Comparison of ENCODE assay signal across 10 cellular contexts in the genomic region with DNA sequence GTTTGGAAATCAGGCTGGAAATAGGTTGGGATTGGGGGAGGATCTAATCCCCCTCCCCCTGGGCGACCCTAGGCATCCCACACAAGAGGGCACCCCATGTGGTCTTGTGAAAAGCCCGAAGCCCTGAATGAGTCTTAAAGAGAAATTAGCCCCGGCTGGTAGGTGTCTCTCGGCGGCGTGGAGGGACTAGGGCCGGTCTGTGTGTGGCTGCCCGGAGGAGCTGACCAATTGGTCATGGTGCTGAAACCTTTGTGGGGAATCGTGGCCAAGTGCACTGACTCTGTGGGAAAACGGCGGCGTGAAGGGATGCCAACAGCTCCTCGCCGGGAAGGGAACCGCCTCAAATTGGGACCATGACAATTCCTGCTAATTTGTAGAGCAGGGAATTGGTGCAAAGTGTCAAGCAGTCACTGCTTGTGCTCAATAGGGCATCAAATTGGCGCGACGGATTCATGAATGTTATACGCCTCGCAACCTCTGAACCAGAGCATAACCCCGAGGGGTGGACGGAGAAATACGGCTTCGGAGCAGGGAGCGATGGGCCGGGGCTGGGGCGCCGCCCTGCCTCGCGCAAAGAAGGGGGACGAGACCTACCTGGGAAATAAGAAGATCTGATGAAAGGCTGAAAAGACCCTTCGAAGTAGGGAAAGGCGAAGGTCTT. TPM values are rescaled to one million over a fixed set of nuclear protein-coding genes. Genes with fewer than 3 reads are reported as not detected.
DNase-seq lines count a peak whose midpoint lies in the region; ATAC-seq and TF ChIP-seq lines count a peak whose summit lies in the region.
"Had no signal": no experiment of that assay in that cellular context is flagged by ENCODE, and none has a peak within 500 bp of the region (broad histone marks: within the 10 kb centered on the region; RNA-seq: fewer than 3 reads in every experiment).

No MANE protein-coding gene starts in this region.

- no peak overlapping the region for H3K9ac ChIP-seq in SK-N-SH

- CTCF ChIA-PET in SK-N-SH (lab: Yijun Ruan, JAX), result interaction anchor here (0.9 to 2.0 kb wide), 3 partner anchors 21 to 196 kb away, joined by 3 to 6 read pairs (median 4); no protein-coding TSS in a partner anchor

- H3K4me1 ChIP-seq in SK-N-SH (ENCODE audit: control insufficient read depth in 1 of 2, insufficient read depth in 2 of 2, low read depth in 1 of 2, low read length in 1 of 2) (peaks cover 0 to 16% of the 10 kb centered on the region in 2 experiments; a peak in 2 of 4 replicates), cardiac muscle cell (ENCODE audit: low read depth) (peaks cover 3% of the 10 kb centered on the region)

- no peak for TF ChIP-seq EP300 in SK-N-SH (IDR thresholded peaks at IDR 0.05; ENCODE audit: borderline replicate concordance in 1 of 2, low read depth in 1 of 2, low read length in 1 of 2)

- WGBS in SK-N-SH (ENCODE audit: low lambda C conversion rate), result 67% methylated on average over 29 of the region's 33 CpGs

- no peak overlapping the region for H2AFZ ChIP-seq in SK-N-SH (ENCODE audit: low read depth)

- H3K9me3 ChIP-seq in SK-N-SH (no peaks in the 10 kb centered on the region), WERI-Rb-1 (ENCODE audit: severe bottlenecking) (no peaks in the 10 kb centered on the region), cardiac muscle cell (ENCODE audit: low read depth) (no peaks in the 10 kb centered on the region)

- H3K79me2 ChIP-seq in SK-N-SH (ENCODE audit: insufficient read depth), result no peaks in the 10 kb centered on the region

- ATAC-seq in SK-N-SH treated with all-trans-retinoic acid at 6 μM for 48 hours (no peak), HG02588 (IDR thresholded peaks at IDR 0.05; ENCODE audit: unreplicated experiment) (no peak)

- no peak overlapping the region for H3K4me2 ChIP-seq in SK-N-SH

- POLR2A ChIA-PET in SK-N-SH (lab: Yijun Ruan, JAX), result no interaction called here

- H3K4me3 ChIP-seq in SK-N-SH (ENCODE audit: low read depth in 2 of 2, low read length in 1 of 2) (no peak overlapping the region), WERI-Rb-1 (ENCODE audit: low read depth, low read length) (peak overlapping the region; percentile 48), cardiac muscle cell (no peak overlapping the region)
- H3K4me3 ChIP-seq: SK-N-MC had no signal

- peaks cover 9% of the 10 kb centered on the region for H3F3A ChIP-seq in SK-N-SH (replicated peaks; ENCODE audit: insufficient read depth)

- H3K27ac ChIP-seq in SK-N-SH (ENCODE audit: low read depth in 2 of 2, low read length in 1 of 2) (no peak overlapping the region), WERI-Rb-1 (no peak overlapping the region), cardiac muscle cell (no peak overlapping the region)
- H3K27ac ChIP-seq: SK-N-MC had no signal

- no peak for TF ChIP-seq RAD21 in SK-N-SH (IDR thresholded peaks at IDR 0.05; ENCODE audit: low read length)

- no peaks in the 10 kb centered on the region for H4K20me1 ChIP-seq in SK-N-SH (ENCODE audit: insufficient read depth)

- H3K27me3 ChIP-seq in SK-N-SH (ENCODE audit: insufficient read depth) (peaks cover 45% of the 10 kb centered on the region), WERI-Rb-1 (ENCODE audit: insufficient read depth, low read depth, severe bottlenecking) (peaks cover 63% of the 10 kb centered on the region), cardiac muscle cell (peaks cover 100% of the 10 kb centered on the region)

- H3K9me2 ChIP-seq in SK-N-SH, result no peaks in the 10 kb centered on the region

- H3K36me3 ChIP-seq in SK-N-SH (replicated peaks in 1 of 2; ENCODE audit: control insufficient read depth in 1 of 2, insufficient read depth in 2 of 2, low read length in 1 of 2) (no peaks in the 10 kb centered on the region), WERI-Rb-1 (no peaks in the 10 kb centered on the region), cardiac muscle cell (no peaks in the 10 kb centered on the region)

- DNase-seq in SK-N-SH, result peak; percentile 33
- DNase-seq in WERI-Rb-1, result no peak
- peak; percentile 80 to 92 for DNase-seq in cardiac muscle cell (ENCODE audit: low read depth in 1 of 2, low spot score in 1 of 2)
- peak; percentile 42 for DNase-seq in renal cortical epithelial cell (ENCODE audit: low read depth)
- no peak for DNase-seq in NK-92 (lab: John Stamatoyannopoulos, UW; ENCODE audit: unreplicated experiment)
- DNase-seq in OCI-M2 (lab: John Stamatoyannopoulos, UW; ENCODE audit: unreplicated experiment), result no peak

- TF ChIP-seq CTCF in SK-N-SH (IDR thresholded peaks at IDR 0.05) (no peak), WERI-Rb-1 (IDR thresholded peaks at IDR 0.05; ENCODE audit: low read depth, low read length) (no peak), cardiac muscle cell (IDR thresholded peaks at IDR 0.05; ENCODE audit: low read depth, low read length) (no peak)

TF ChIP-seq in SK-N-SH, 30 proteins besides CTCF, POLR2A, EP300 and RAD21 (continues in another document):
- TF ChIP-seq, protein P1, sequence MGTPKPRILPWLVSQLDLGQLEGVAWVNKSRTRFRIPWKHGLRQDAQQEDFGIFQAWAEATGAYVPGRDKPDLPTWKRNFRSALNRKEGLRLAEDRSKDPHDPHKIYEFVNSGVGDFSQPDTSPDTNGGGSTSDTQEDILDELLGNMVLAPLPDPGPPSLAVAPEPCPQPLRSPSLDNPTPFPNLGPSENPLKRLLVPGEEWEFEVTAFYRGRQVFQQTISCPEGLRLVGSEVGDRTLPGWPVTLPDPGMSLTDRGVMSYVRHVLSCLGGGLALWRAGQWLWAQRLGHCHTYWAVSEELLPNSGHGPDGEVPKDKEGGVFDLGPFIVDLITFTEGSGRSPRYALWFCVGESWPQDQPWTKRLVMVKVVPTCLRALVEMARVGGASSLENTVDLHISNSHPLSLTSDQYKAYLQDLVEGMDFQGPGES (IDR thresholded peaks at IDR 0.05; ENCODE audit: low read depth, low read length), result no peak
- TF ChIP-seq, protein P2, sequence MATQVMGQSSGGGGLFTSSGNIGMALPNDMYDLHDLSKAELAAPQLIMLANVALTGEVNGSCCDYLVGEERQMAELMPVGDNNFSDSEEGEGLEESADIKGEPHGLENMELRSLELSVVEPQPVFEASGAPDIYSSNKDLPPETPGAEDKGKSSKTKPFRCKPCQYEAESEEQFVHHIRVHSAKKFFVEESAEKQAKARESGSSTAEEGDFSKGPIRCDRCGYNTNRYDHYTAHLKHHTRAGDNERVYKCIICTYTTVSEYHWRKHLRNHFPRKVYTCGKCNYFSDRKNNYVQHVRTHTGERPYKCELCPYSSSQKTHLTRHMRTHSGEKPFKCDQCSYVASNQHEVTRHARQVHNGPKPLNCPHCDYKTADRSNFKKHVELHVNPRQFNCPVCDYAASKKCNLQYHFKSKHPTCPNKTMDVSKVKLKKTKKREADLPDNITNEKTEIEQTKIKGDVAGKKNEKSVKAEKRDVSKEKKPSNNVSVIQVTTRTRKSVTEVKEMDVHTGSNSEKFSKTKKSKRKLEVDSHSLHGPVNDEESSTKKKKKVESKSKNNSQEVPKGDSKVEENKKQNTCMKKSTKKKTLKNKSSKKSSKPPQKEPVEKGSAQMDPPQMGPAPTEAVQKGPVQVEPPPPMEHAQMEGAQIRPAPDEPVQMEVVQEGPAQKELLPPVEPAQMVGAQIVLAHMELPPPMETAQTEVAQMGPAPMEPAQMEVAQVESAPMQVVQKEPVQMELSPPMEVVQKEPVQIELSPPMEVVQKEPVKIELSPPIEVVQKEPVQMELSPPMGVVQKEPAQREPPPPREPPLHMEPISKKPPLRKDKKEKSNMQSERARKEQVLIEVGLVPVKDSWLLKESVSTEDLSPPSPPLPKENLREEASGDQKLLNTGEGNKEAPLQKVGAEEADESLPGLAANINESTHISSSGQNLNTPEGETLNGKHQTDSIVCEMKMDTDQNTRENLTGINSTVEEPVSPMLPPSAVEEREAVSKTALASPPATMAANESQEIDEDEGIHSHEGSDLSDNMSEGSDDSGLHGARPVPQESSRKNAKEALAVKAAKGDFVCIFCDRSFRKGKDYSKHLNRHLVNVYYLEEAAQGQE (IDR thresholded peaks at IDR 0.05; ENCODE audit: low read depth, low read length), result peak; percentile 93

TF ChIP-seq in SK-N-SH treated with all-trans-retinoic acid at 6 μM for 48 hours, 23 proteins besides CTCF, POLR2A, EP300 and RAD21 (continues in another document):
- TF ChIP-seq GLIS3 (CRISPR knock-in tag; IDR thresholded peaks at IDR 0.05), result no peak
- TF ChIP-seq, protein P3, sequence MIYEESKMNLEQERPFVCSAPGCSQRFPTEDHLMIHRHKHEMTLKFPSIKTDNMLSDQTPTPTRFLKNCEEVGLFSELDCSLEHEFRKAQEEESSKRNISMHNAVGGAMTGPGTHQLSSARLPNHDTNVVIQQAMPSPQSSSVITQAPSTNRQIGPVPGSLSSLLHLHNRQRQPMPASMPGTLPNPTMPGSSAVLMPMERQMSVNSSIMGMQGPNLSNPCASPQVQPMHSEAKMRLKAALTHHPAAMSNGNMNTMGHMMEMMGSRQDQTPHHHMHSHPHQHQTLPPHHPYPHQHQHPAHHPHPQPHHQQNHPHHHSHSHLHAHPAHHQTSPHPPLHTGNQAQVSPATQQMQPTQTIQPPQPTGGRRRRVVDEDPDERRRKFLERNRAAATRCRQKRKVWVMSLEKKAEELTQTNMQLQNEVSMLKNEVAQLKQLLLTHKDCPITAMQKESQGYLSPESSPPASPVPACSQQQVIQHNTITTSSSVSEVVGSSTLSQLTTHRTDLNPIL (CRISPR knock-in tag; IDR thresholded peaks at IDR 0.05; ENCODE audit: low read depth), result no peak
- TF ChIP-seq ZNF565 (CRISPR knock-in tag; conservative IDR thresholded peaks at IDR 0.05; ENCODE audit: low read depth), result no peak
- no peak for TF ChIP-seq BACH2 (CRISPR knock-in tag; IDR thresholded peaks at IDR 0.05; ENCODE audit: borderline replicate concordance)
- TF ChIP-seq ARNTL (CRISPR knock-in tag; IDR thresholded peaks at IDR 0.05; ENCODE audit: borderline replicate concordance, low read depth), result no peak
- TF ChIP-seq, protein P4, sequence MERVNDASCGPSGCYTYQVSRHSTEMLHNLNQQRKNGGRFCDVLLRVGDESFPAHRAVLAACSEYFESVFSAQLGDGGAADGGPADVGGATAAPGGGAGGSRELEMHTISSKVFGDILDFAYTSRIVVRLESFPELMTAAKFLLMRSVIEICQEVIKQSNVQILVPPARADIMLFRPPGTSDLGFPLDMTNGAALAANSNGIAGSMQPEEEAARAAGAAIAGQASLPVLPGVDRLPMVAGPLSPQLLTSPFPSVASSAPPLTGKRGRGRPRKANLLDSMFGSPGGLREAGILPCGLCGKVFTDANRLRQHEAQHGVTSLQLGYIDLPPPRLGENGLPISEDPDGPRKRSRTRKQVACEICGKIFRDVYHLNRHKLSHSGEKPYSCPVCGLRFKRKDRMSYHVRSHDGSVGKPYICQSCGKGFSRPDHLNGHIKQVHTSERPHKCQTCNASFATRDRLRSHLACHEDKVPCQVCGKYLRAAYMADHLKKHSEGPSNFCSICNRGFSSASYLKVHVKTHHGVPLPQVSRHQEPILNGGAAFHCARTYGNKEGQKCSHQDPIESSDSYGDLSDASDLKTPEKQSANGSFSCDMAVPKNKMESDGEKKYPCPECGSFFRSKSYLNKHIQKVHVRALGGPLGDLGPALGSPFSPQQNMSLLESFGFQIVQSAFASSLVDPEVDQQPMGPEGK (CRISPR knock-in tag; IDR thresholded peaks at IDR 0.05; ENCODE audit: borderline replicate concordance), result no peak

RNA-seq across cellular contexts. Expression of a gene that starts 1.5 kb away (rescaled TPM):
- polyA plus RNA-seq in SK-N-SH (2012; rRNA removed), result not detected in 2 replicates
- not detected in 2 replicates for polyA plus RNA-seq in SK-N-SH (2012; cell fraction: cytosol; rRNA removed)
- polyA plus RNA-seq in SK-N-SH (2012; cell fraction: nucleus; rRNA removed), result not detected in 2 replicates
- total RNA-seq in cardiac muscle cell, result not detected in 2 replicates
- not detected in 2 replicates for polyA plus RNA-seq in cardiac muscle cell
- not detected in 2 replicates for total RNA-seq in renal cortical epithelial cell
- polyA plus RNA-seq: BJ had no signal

Comparison
In these comparisons a context has a peak if more than half of its experiments do, and no peak if none do; other contexts are left out.
1. DNase-seq: peak in SK-N-SH (single experiment), cardiac muscle cell (2 of 2) and renal cortical epithelial cell (single experiment); none in WERI-Rb-1 (single experiment), NK-92 (single experiment) and OCI-M2 (single experiment).